ENCODE assay signal across 21 cellular contexts in the genomic region with DNA sequence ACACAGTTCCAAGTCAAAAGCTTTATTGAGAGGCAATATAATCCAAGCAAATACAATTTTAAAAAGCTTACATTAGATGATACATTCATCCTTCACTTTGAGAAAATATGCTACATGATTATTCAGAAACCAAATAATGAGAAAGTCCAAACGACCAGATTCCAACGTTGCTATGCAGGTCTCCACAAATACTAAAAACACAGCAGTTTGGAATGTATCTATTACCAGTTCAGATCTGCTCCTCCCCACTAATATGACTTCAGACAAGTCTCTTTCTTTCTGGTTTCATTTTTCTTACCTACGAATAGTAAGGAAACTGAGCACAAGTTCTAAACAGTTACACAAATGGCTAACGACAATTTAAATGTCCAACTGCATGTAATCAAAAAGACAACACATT. TPM values are rescaled to one million over a fixed set of nuclear protein-coding genes. Genes with fewer than 3 reads are reported as not detected.
DNase-seq lines count a peak whose midpoint lies in the region; ATAC-seq and TF ChIP-seq lines count a peak whose summit lies in the region.
"Had no signal": no experiment of that assay in that cellular context is flagged by ENCODE, and none has a peak within 500 bp of the region (broad histone marks: within the 10 kb centered on the region; RNA-seq: fewer than 3 reads in every experiment).

No MANE protein-coding gene starts in this region.

- POLR2A ChIA-PET in SK-N-SH (lab: Yijun Ruan, JAX) = no interaction called here
- POLR2A ChIA-PET in naive thymus-derived CD8-positive, alpha-beta T cell (lab: Charles Lee) = no interaction called here

- peaks cover 69% of the 10 kb centered on the region; the same call in 1 of the 2 replicates for H3K79me2 ChIP-seq in SK-N-SH (ENCODE audit: insufficient read depth)
- peaks cover 29% of the 10 kb centered on the region for H3K79me2 ChIP-seq in mesendoderm (ENCODE audit: control insufficient read depth, insufficient read depth, low read length)

- H3K4me3 ChIP-seq in SK-N-SH (ENCODE audit: low read depth in 2 of 2, low read length in 1 of 2) (no peak overlapping the region), fibroblast of pulmonary artery (replicated peaks; ENCODE audit: low read depth, low read length) (no peak overlapping the region), mesendoderm (ENCODE audit: low read length) (no peak overlapping the region)
- H3K4me3 ChIP-seq: hepatocyte, right lobe of liver had no signal

- H3K4me2 ChIP-seq in SK-N-SH (no peak overlapping the region), mesendoderm (ENCODE audit: low read length) (no peak overlapping the region)
- H3K4me2 ChIP-seq: hepatocyte had no signal

- H3K56ac ChIP-seq in mesendoderm (ENCODE audit: low read length) = no peak overlapping the region

- peak; percentile 57; the same call in 2 of the 3 replicates for ATAC-seq in SK-N-SH treated with all-trans-retinoic acid at 6 μM for 48 hours
- ATAC-seq in naive thymus-derived CD8-positive, alpha-beta T cell = no peak
- no peak for ATAC-seq in activated T-cell treated with anti-CD3 and anti-CD28 coated beads, Interleukin-2, amount 50 U/mL, for 4 hours
- ATAC-seq: left ventricle myocardium superior; right lobe of liver; stimulated activated effector memory CD8-positive, alpha-beta T cell treated with anti-CD3 and anti-CD28 coated beads, Interleukin-12 subunit alpha, Interleukin-12 subunit beta, amount 100 ng/mL, for 72 hours had no signal

- H4K20me1 ChIP-seq in SK-N-SH (ENCODE audit: insufficient read depth) = no peaks in the 10 kb centered on the region

- H3K36me3 ChIP-seq in SK-N-SH (replicated peaks in 1 of 2; ENCODE audit: control insufficient read depth in 1 of 2, insufficient read depth in 2 of 2, low read length in 1 of 2) (peaks cover 29 to 32% of the 10 kb centered on the region in 2 experiments), mesendoderm (ENCODE audit: control insufficient read depth, insufficient read depth, low read length) (no peaks in the 10 kb centered on the region)
- H3K36me3 ChIP-seq: right lobe of liver had no signal

- H3K9me3 Mint-ChIP-seq in naive thymus-derived CD8-positive, alpha-beta T cell = peaks cover 0 to 3% (median 0%) of the 10 kb centered on the region in 9 donors
- H3K9me3 Mint-ChIP-seq in activated T-cell treated with anti-CD3 and anti-CD28 coated beads, Interleukin-2, amount 50 U/mL, for 4 hours = no peaks in the 10 kb centered on the region
- H3K9me3 Mint-ChIP-seq: stimulated activated effector memory CD8-positive, alpha-beta T cell treated with anti-CD3 and anti-CD28 coated beads, Interleukin-12 subunit alpha, Interleukin-12 subunit beta, amount 100 ng/mL, for 72 hours had no signal

- no peak for DNase-seq in SK-N-SH
- DNase-seq in astrocyte of the hippocampus (ENCODE audit: low read depth, low spot score) = peak; percentile 67
- DNase-seq in fibroblast of pulmonary artery (ENCODE audit: low read depth) = peak; percentile 26
- peak; percentile 70 for DNase-seq in stromal cell of bone marrow (ENCODE audit: low read depth)
- no peak for DNase-seq in mesendoderm
- no peak for DNase-seq in naive thymus-derived CD8-positive, alpha-beta T cell
- no peak for DNase-seq in activated T-cell treated with anti-CD3 and anti-CD28 coated beads, Interleukin-2, amount 50 U/mL, for 4 hours
- DNase-seq: activated gamma-delta T cell; central memory CD4-positive, alpha-beta T cell; H7; KG1; left ventricle myocardium superior; NCI-H146; NCI-H510A; OCI-M1; right lobe of liver; trophoblast cell had no signal

- no peak overlapping the region for H2AFZ ChIP-seq in SK-N-SH (ENCODE audit: low read depth)
- H2AFZ ChIP-seq: hepatocyte had no signal

- no peak overlapping the region for H4K5ac ChIP-seq in mesendoderm (ENCODE audit: low read length)

- H3F3A ChIP-seq in SK-N-SH (replicated peaks; ENCODE audit: insufficient read depth) = peaks cover 4% of the 10 kb centered on the region

- no peaks in the 10 kb centered on the region for H3K9me2 ChIP-seq in SK-N-SH

- no peak overlapping the region for H3K18ac ChIP-seq in mesendoderm (ENCODE audit: low read length)

- H3K27me3 Mint-ChIP-seq in naive thymus-derived CD8-positive, alpha-beta T cell = no peaks in the 10 kb centered on the region
- no peaks in the 10 kb centered on the region for H3K27me3 Mint-ChIP-seq in activated T-cell treated with anti-CD3 and anti-CD28 coated beads, Interleukin-2, amount 50 U/mL, for 4 hours (ENCODE audit: low read depth)

- H3K36me3 Mint-ChIP-seq in naive thymus-derived CD8-positive, alpha-beta T cell = peaks cover 13 to 60% (median 30%) of the 10 kb centered on the region in 3 donors
- H3K36me3 Mint-ChIP-seq in activated T-cell treated with anti-CD3 and anti-CD28 coated beads, Interleukin-2, amount 50 U/mL, for 4 hours (ENCODE audit: insufficient read depth) = peaks cover 45% of the 10 kb centered on the region

- H3K9ac ChIP-seq in SK-N-SH (no peak overlapping the region), mesendoderm (ENCODE audit: low read length) (no peak overlapping the region)

- no peak for TF ChIP-seq EP300 in SK-N-SH (IDR thresholded peaks at IDR 0.05; ENCODE audit: borderline replicate concordance in 1 of 2, low read depth in 1 of 2, low read length in 1 of 2)

- no peak overlapping the region for H4K8ac ChIP-seq in mesendoderm (ENCODE audit: low read depth, low read length)

- H3K27ac ChIP-seq in SK-N-SH (ENCODE audit: low read depth in 2 of 2, low read length in 1 of 2) (peak overlapping the region in 1 of 2 experiments; percentile 40; a peak in 2 of 4 replicates), mesendoderm (ENCODE audit: low read depth, low read length) (no peak overlapping the region)
- H3K27ac ChIP-seq: 22Rv1, hepatocyte, right lobe of liver had no signal

- H3K4me1 Mint-ChIP-seq in naive thymus-derived CD8-positive, alpha-beta T cell = peaks cover 18 to 65% (median 56%) of the 10 kb centered on the region in 4 donors
- H3K4me1 Mint-ChIP-seq in activated T-cell treated with anti-CD3 and anti-CD28 coated beads, Interleukin-2, amount 50 U/mL, for 4 hours (ENCODE audit: low read depth) = peaks cover 45% of the 10 kb centered on the region

- H3K27me3 ChIP-seq in SK-N-SH (ENCODE audit: insufficient read depth) (no peaks in the 10 kb centered on the region), mesendoderm (ENCODE audit: insufficient read depth, low read length, poor library complexity) (no peaks in the 10 kb centered on the region)
- H3K27me3 ChIP-seq: hepatocyte, right lobe of liver had no signal

- peak overlapping the region in 1 of 10 donors; percentile 15 for H3K4me3 Mint-ChIP-seq in naive thymus-derived CD8-positive, alpha-beta T cell
- no peak overlapping the region for H3K4me3 Mint-ChIP-seq in activated T-cell treated with anti-CD3 and anti-CD28 coated beads, Interleukin-2, amount 50 U/mL, for 4 hours
- H3K4me3 Mint-ChIP-seq: stimulated activated effector memory CD8-positive, alpha-beta T cell treated with anti-CD3 and anti-CD28 coated beads, Interleukin-12 subunit alpha, Interleukin-12 subunit beta, amount 100 ng/mL, for 72 hours had no signal

- H3K9me3 ChIP-seq in SK-N-SH = no peaks in the 10 kb centered on the region
- H3K9me3 ChIP-seq: right lobe of liver had no signal

- no peak overlapping the region for H2AK5ac ChIP-seq in mesendoderm (ENCODE audit: low read length)

- peaks cover 8% of the 10 kb centered on the region for H3K79me1 ChIP-seq in mesendoderm (ENCODE audit: low read length)

- no peak overlapping the region for H2BK5ac ChIP-seq in mesendoderm (ENCODE audit: low read length)

- H3K23ac ChIP-seq in mesendoderm (ENCODE audit: low read length) = no peak overlapping the region

- H2BK15ac ChIP-seq in mesendoderm (replicated peaks; ENCODE audit: low read depth) = no peak overlapping the region

- CTCF ChIA-PET in SK-N-SH (lab: Yijun Ruan, JAX) = no interaction called here

- peak overlapping the region in 1 of 10 donors; percentile 10 for H3K27ac Mint-ChIP-seq in naive thymus-derived CD8-positive, alpha-beta T cell
- H3K27ac Mint-ChIP-seq: stimulated activated effector memory CD8-positive, alpha-beta T cell treated with anti-CD3 and anti-CD28 coated beads, Interleukin-12 subunit alpha, Interleukin-12 subunit beta, amount 100 ng/mL, for 72 hours had no signal

- TF ChIP-seq CTCF in SK-N-SH (IDR thresholded peaks at IDR 0.05) (no peak), fibroblast of pulmonary artery (IDR thresholded peaks at IDR 0.05; ENCODE audit: low read length, missing control alignments) (no peak)

- no peak overlapping the region for H2BK120ac ChIP-seq in mesendoderm (ENCODE audit: low read depth, low read length)

- H3K4ac ChIP-seq in mesendoderm (ENCODE audit: low read depth, low read length) = no peak overlapping the region

- TF ChIP-seq RAD21 in SK-N-SH (IDR thresholded peaks at IDR 0.05; ENCODE audit: low read length) = no peak

- peaks cover 0 to 8% of the 10 kb centered on the region in 2 experiments; a peak in 1 of 4 replicates for H3K4me1 ChIP-seq in SK-N-SH (ENCODE audit: control insufficient read depth in 1 of 2, insufficient read depth in 2 of 2, low read depth in 1 of 2, low read length in 1 of 2)
- no peaks in the 10 kb centered on the region for H3K4me1 ChIP-seq in mesendoderm (ENCODE audit: control insufficient read depth, low read depth, low read length)
- H3K4me1 ChIP-seq: right lobe of liver had no signal

- 75% methylated on average over 4 of the region's 4 CpGs for WGBS in SK-N-SH (ENCODE audit: low lambda C conversion rate)
- WGBS in mesendoderm (ENCODE audit: extremely low coverage, insufficient coverage, low lambda C conversion rate) = no CpG with 5 or more reads among the region's 4 CpGs

TF ChIP-seq in SK-N-SH, 30 proteins besides CTCF, POLR2A, EP300 and RAD21 (continues in another document):
- TF ChIP-seq RCOR1 (IDR thresholded peaks at IDR 0.05; ENCODE audit: low read length) (no peak), NRF1 (IDR thresholded peaks at IDR 0.05; ENCODE audit: low read depth, low read length) (no peak), FOXM1 (IDR thresholded peaks at IDR 0.05; ENCODE audit: low read depth) (no peak), MEF2A (IDR thresholded peaks at IDR 0.05; ENCODE audit: borderline replicate concordance, low read depth) (no peak)

RNA-seq across cellular contexts. Expression of gene NAF1, which starts 9.5 kb away (rescaled TPM):
- 5.6 and 5.8 TPM in 2 replicates for polyA plus RNA-seq in SK-N-SH (2012; rRNA removed)
- 6.4 and 6.8 TPM in 2 replicates for polyA plus RNA-seq in SK-N-SH (2012; cell fraction: cytosol; rRNA removed)
- polyA plus RNA-seq in SK-N-SH (2012; cell fraction: nucleus; rRNA removed) = 6.3 and 7.3 TPM in 2 replicates
- polyA plus RNA-seq in mesendoderm (2013, experiment 1 of 2) = 32.9 TPM
- 35.1 TPM for polyA plus RNA-seq in mesendoderm (2013, experiment 2 of 2)
- 10 to 100 TPM; 20.8 to 22.8 TPM for total RNA-seq in naive thymus-derived CD8-positive, alpha-beta T cell
- polyA plus RNA-seq in naive thymus-derived CD8-positive, alpha-beta T cell = 1 to 10 TPM; 2.3 to 5.4 (median 3.2) TPM
- 10 to 100 TPM; 48.6 to 54.1 (median 49.2) TPM for total RNA-seq in activated T-cell treated with anti-CD3 and anti-CD28 coated beads, Interleukin-2, amount 50 U/mL, for 4 hours

Comparison
In these comparisons a context has a peak if more than half of its experiments do, and no peak if none do; other contexts are left out.
1. DNase-seq: peak in astrocyte of the hippocampus (single experiment), fibroblast of pulmonary artery (single experiment) and stromal cell of bone marrow (single experiment); none in SK-N-SH (single experiment), mesendoderm (single experiment), naive thymus-derived CD8-positive, alpha-beta T cell (0 of 10) and activated T-cell treated with anti-CD3 and anti-CD28 coated beads, Interleukin-2, amount 50 U/mL, for 4 hours (single experiment).